In the genomic region with DNA sequence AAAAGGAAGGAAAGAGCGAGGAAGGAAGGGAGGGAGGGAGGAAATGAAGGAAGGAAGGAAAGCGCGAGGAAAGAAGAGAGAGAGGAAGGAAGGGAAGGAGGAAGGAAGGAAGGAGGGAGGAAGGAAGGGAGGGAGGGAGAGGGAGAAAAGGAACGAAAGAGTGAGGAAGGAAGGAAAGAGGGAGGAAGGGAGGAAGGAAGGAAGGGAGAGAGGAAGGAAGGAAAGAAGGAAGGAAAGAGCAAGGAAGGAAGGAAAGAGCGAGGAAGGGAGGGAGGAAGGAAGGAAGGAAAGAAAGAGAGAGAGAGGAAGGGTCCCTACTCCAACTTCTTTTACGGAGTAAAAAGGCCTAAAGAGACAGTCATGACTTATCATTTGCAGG, we compare ENCODE assay signal across 4 cellular contexts.
TF ChIP-seq lines count a peak whose summit lies in the region.

No MANE protein-coding gene starts in this region.

TF ChIP-seq in SK-N-SH, 30 proteins besides CTCF, POLR2A, EP300 and RAD21:
- TF ChIP-seq YY1 (IDR thresholded peaks at IDR 0.05; ENCODE audit: low read depth), result no peak
- no peak for TF ChIP-seq FOSL2 (IDR thresholded peaks at IDR 0.05; ENCODE audit: borderline replicate concordance, low read depth)
- TF ChIP-seq RCOR1 (IDR thresholded peaks at IDR 0.05; ENCODE audit: low read length), result no peak
- no peak for TF ChIP-seq GABPA (IDR thresholded peaks at IDR 0.05; ENCODE audit: low read depth)
- no peak for TF ChIP-seq NFIC (IDR thresholded peaks at IDR 0.05; ENCODE audit: borderline replicate concordance)
- no peak for TF ChIP-seq POLR2AphosphoS5 (IDR thresholded peaks at IDR 0.05; ENCODE audit: low read depth, low read length)
- no peak for TF ChIP-seq MEF2A (IDR thresholded peaks at IDR 0.05; ENCODE audit: borderline replicate concordance, low read depth)
- TF ChIP-seq, protein P1, sequence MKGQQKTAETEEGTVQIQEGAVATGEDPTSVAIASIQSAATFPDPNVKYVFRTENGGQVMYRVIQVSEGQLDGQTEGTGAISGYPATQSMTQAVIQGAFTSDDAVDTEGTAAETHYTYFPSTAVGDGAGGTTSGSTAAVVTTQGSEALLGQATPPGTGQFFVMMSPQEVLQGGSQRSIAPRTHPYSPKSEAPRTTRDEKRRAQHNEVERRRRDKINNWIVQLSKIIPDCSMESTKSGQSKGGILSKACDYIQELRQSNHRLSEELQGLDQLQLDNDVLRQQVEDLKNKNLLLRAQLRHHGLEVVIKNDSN (IDR thresholded peaks at IDR 0.05; ENCODE audit: borderline replicate concordance, low read depth), result no peak
- no peak for TF ChIP-seq NRF1 (IDR thresholded peaks at IDR 0.05; ENCODE audit: low read depth, low read length)

TF ChIP-seq in SK-N-SH treated with all-trans-retinoic acid at 6 μM for 48 hours, 23 proteins besides CTCF, POLR2A, EP300 and RAD21 (continues in another document):
- TF ChIP-seq CSDC2 (CRISPR knock-in tag; IDR thresholded peaks at IDR 0.05), result no peak
- no peak for TF ChIP-seq PPARA (CRISPR knock-in tag; IDR thresholded peaks at IDR 0.05; ENCODE audit: borderline replicate concordance)
- TF ChIP-seq, protein P2, sequence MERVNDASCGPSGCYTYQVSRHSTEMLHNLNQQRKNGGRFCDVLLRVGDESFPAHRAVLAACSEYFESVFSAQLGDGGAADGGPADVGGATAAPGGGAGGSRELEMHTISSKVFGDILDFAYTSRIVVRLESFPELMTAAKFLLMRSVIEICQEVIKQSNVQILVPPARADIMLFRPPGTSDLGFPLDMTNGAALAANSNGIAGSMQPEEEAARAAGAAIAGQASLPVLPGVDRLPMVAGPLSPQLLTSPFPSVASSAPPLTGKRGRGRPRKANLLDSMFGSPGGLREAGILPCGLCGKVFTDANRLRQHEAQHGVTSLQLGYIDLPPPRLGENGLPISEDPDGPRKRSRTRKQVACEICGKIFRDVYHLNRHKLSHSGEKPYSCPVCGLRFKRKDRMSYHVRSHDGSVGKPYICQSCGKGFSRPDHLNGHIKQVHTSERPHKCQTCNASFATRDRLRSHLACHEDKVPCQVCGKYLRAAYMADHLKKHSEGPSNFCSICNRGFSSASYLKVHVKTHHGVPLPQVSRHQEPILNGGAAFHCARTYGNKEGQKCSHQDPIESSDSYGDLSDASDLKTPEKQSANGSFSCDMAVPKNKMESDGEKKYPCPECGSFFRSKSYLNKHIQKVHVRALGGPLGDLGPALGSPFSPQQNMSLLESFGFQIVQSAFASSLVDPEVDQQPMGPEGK (CRISPR knock-in tag; IDR thresholded peaks at IDR 0.05; ENCODE audit: borderline replicate concordance), result no peak
- no peak for TF ChIP-seq ZFP3 (CRISPR knock-in tag; IDR thresholded peaks at IDR 0.05)
- TF ChIP-seq ISL1 (CRISPR knock-in tag; IDR thresholded peaks at IDR 0.05), result no peak
- no peak for TF ChIP-seq ESRRG (CRISPR knock-in tag; IDR thresholded peaks at IDR 0.05)
- TF ChIP-seq, protein P3, sequence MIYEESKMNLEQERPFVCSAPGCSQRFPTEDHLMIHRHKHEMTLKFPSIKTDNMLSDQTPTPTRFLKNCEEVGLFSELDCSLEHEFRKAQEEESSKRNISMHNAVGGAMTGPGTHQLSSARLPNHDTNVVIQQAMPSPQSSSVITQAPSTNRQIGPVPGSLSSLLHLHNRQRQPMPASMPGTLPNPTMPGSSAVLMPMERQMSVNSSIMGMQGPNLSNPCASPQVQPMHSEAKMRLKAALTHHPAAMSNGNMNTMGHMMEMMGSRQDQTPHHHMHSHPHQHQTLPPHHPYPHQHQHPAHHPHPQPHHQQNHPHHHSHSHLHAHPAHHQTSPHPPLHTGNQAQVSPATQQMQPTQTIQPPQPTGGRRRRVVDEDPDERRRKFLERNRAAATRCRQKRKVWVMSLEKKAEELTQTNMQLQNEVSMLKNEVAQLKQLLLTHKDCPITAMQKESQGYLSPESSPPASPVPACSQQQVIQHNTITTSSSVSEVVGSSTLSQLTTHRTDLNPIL (CRISPR knock-in tag; IDR thresholded peaks at IDR 0.05; ENCODE audit: low read depth), result no peak
- no peak for TF ChIP-seq ZC3H10 (CRISPR knock-in tag; IDR thresholded peaks at IDR 0.05)
- TF ChIP-seq ZFP30 (CRISPR knock-in tag; IDR thresholded peaks at IDR 0.05), result no peak
- no peak for TF ChIP-seq ZNF8 (CRISPR knock-in tag; IDR thresholded peaks at IDR 0.05)
- TF ChIP-seq TCF4 (CRISPR knock-in tag; IDR thresholded peaks at IDR 0.05; ENCODE audit: borderline replicate concordance), result no peak
- TF ChIP-seq TOX (CRISPR knock-in tag; IDR thresholded peaks at IDR 0.05; ENCODE audit: borderline replicate concordance), result no peak
- TF ChIP-seq, protein P4, sequence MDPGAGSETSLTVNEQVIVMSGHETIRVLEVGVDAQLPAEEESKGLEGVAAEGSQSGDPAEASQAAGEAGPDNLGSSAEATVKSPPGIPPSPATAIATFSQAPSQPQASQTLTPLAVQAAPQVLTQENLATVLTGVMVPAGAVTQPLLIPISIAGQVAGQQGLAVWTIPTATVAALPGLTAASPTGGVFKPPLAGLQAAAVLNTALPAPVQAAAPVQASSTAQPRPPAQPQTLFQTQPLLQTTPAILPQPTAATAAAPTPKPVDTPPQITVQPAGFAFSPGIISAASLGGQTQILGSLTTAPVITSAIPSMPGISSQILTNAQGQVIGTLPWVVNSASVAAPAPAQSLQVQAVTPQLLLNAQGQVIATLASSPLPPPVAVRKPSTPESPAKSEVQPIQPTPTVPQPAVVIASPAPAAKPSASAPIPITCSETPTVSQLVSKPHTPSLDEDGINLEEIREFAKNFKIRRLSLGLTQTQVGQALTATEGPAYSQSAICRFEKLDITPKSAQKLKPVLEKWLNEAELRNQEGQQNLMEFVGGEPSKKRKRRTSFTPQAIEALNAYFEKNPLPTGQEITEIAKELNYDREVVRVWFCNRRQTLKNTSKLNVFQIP (CRISPR knock-in tag; IDR thresholded peaks at IDR 0.05; ENCODE audit: borderline replicate concordance, low read depth), result no peak
- TF ChIP-seq ZNF70 (CRISPR knock-in tag; IDR thresholded peaks at IDR 0.05), result no peak
- no peak for TF ChIP-seq BACH2 (CRISPR knock-in tag; IDR thresholded peaks at IDR 0.05; ENCODE audit: borderline replicate concordance)

TF ChIP-seq in GM12878, 131 proteins besides CTCF, POLR2A, EP300 and RAD21:
- TF ChIP-seq CREB1 (IDR thresholded peaks at IDR 0.05; ENCODE audit: low read depth) (no peak), FOXM1 (IDR thresholded peaks at IDR 0.05; ENCODE audit: low read depth, low read length) (no peak), ETV6 (conservative IDR thresholded peaks at IDR 0.05 in 1 of 2, IDR thresholded peaks at IDR 0.05 in 1 of 2; ENCODE audit: borderline replicate concordance in 1 of 2, low read depth in 1 of 2) (peak in 1 of 2 experiments; percentile 37; a peak in 1 of 4 replicates), ESRRA (IDR thresholded peaks at IDR 0.05; ENCODE audit: low read length) (no peak), PML (IDR thresholded peaks at IDR 0.05; ENCODE audit: low read length) (no peak), JUNB (IDR thresholded peaks at IDR 0.05) (no peak)
- TF ChIP-seq, protein P5, sequence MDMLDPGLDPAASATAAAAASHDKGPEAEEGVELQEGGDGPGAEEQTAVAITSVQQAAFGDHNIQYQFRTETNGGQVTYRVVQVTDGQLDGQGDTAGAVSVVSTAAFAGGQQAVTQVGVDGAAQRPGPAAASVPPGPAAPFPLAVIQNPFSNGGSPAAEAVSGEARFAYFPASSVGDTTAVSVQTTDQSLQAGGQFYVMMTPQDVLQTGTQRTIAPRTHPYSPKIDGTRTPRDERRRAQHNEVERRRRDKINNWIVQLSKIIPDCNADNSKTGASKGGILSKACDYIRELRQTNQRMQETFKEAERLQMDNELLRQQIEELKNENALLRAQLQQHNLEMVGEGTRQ (IDR thresholded peaks at IDR 0.05; ENCODE audit: borderline replicate concordance, low read depth, low read length), result no peak

TF ChIP-seq in HepG2, 621 proteins besides CTCF, POLR2A, EP300 and RAD21:
- TF ChIP-seq PCBP2 (optimal IDR thresholded peaks at IDR 0.05; ENCODE audit: low read depth, low read length, poor library complexity, severe bottlenecking) (peak; percentile 31), ZNF891 (CRISPR knock-in tag; IDR thresholded peaks at IDR 0.05) (no peak), SRF (IDR thresholded peaks at IDR 0.05; ENCODE audit: low read depth, low read length) (no peak), MAZ (IDR thresholded peaks at IDR 0.05; ENCODE audit: borderline replicate concordance, low read depth, low read length) (no peak), MAZ (CRISPR knock-in tag; IDR thresholded peaks at IDR 0.05; ENCODE audit: low read depth) (no peak), GABPB1 (CRISPR knock-in tag; IDR thresholded peaks at IDR 0.05) (no peak), ZNF354B (CRISPR knock-in tag; IDR thresholded peaks at IDR 0.05) (no peak), HNRNPK (IDR thresholded peaks at IDR 0.05; ENCODE audit: low read depth, low read length, poor library complexity, severe bottlenecking) (peak; percentile 13), ZNF850 (CRISPR knock-in tag; conservative IDR thresholded peaks at IDR 0.05) (no peak)
- TF ChIP-seq, protein P6, sequence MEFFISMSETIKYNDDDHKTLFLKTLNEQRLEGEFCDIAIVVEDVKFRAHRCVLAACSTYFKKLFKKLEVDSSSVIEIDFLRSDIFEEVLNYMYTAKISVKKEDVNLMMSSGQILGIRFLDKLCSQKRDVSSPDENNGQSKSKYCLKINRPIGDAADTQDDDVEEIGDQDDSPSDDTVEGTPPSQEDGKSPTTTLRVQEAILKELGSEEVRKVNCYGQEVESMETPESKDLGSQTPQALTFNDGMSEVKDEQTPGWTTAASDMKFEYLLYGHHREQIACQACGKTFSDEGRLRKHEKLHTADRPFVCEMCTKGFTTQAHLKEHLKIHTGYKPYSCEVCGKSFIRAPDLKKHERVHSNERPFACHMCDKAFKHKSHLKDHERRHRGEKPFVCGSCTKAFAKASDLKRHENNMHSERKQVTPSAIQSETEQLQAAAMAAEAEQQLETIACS (CRISPR knock-in tag; IDR thresholded peaks at IDR 0.05), result no peak
- TF ChIP-seq, protein P7, sequence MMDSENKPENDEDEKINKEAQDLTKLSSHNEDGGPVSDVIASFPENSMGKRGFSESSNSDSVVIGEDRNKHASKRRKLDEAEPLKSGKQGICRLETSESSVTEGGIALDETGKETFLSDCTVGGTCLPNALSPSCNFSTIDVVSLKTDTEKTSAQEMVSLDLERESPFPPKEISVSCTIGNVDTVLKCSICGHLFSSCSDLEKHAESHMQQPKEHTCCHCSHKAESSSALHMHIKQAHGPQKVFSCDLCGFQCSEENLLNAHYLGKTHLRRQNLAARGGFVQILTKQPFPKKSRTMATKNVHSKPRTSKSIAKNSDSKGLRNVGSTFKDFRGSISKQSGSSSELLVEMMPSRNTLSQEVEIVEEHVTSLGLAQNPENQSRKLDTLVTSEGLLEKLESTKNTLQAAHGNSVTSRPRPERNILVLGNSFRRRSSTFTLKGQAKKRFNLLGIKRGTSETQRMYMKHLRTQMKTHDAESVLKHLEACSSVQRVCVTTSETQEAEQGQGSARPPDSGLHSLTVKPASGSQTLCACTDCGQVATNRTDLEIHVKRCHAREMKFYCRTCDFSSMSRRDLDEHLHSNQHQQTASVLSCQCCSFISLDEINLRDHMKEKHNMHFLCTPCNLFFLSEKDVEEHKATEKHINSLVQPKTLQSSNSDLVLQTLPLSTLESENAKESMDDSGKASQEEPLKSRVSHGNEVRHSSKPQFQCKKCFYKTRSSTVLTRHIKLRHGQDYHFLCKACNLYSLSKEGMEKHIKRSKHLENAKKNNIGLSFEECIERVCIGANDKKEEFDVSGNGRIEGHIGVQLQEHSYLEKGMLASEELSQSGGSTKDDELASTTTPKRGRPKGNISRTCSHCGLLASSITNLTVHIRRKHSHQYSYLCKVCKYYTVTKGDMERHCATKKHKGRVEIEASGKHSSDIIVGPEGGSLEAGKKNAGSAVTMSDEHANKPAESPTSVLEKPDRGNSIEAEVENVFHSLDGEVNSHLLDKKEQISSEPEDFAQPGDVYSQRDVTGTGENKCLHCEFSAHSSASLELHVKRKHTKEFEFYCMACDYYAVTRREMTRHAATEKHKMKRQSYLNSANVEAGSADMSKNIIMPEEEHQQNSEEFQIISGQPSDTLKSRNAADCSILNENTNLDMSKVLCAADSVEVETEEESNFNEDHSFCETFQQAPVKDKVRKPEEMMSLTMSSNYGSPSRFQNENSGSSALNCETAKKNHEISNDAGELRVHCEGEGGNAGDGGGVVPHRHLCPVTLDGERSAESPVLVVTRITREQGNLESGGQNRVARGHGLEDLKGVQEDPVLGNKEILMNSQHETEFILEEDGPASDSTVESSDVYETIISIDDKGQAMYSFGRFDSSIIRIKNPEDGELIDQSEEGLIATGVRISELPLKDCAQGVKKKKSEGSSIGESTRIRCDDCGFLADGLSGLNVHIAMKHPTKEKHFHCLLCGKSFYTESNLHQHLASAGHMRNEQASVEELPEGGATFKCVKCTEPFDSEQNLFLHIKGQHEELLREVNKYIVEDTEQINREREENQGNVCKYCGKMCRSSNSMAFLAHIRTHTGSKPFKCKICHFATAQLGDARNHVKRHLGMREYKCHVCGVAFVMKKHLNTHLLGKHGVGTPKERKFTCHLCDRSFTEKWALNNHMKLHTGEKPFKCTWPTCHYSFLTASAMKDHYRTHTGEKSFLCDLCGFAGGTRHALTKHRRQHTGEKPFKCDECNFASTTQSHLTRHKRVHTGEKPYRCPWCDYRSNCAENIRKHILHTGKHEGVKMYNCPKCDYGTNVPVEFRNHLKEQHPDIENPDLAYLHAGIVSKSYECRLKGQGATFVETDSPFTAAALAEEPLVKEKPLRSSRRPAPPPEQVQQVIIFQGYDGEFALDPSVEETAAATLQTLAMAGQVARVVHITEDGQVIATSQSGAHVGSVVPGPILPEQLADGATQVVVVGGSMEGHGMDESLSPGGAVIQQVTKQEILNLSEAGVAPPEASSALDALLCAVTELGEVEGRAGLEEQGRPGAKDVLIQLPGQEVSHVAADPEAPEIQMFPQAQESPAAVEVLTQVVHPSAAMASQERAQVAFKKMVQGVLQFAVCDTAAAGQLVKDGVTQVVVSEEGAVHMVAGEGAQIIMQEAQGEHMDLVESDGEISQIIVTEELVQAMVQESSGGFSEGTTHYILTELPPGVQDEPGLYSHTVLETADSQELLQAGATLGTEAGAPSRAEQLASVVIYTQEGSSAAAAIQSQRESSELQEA (CRISPR knock-in tag; IDR thresholded peaks at IDR 0.05; ENCODE audit: not compliant biosample characterization), result no peak
- TF ChIP-seq, protein P8, sequence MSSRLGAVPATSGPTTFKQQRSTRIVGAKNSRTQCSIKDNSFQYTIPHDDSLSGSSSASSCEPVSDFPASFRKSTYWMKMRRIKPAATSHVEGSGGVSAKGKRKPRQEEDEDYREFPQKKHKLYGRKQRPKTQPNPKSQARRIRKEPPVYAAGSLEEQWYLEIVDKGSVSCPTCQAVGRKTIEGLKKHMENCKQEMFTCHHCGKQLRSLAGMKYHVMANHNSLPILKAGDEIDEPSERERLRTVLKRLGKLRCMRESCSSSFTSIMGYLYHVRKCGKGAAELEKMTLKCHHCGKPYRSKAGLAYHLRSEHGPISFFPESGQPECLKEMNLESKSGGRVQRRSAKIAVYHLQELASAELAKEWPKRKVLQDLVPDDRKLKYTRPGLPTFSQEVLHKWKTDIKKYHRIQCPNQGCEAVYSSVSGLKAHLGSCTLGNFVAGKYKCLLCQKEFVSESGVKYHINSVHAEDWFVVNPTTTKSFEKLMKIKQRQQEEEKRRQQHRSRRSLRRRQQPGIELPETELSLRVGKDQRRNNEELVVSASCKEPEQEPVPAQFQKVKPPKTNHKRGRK (CRISPR knock-in tag; IDR thresholded peaks at IDR 0.05), result peak; percentile 95
TF ChIP-seq in HepG2: peak in this region for 3.
